Comparison of ENCODE assay signal across 16 cellular contexts in genomic region chr4:158051401-158052235, GRCh38.
DNase-seq lines count a peak whose midpoint lies in the region; ATAC-seq and TF ChIP-seq lines count a peak whose summit lies in the region.
"Had no signal": no experiment of that assay in that cellular context is flagged by ENCODE, and none has a peak within 500 bp of the region (broad histone marks: within the 10 kb centered on the region; RNA-seq: fewer than 3 reads in every experiment).

No MANE protein-coding gene starts in this region.

- no peak overlapping the region for H3K27ac ChIP-seq in RWPE2 (ENCODE audit: poor library complexity, severe bottlenecking)

- CTCF ChIA-PET in AG04449 (lab: Yijun Ruan, JAX): interaction anchor here (1.1 kb wide), 1 partner anchor 120 kb away, joined by 3 read pairs; no protein-coding TSS in a partner anchor
- CTCF ChIA-PET in activated CD4-positive, alpha-beta memory T cell treated with anti-CD3 and anti-CD28 coated beads, Interleukin-2, amount 10 ng/mL, durations not matched to agents 7 days and 5 days (lab: Charles Lee): interaction anchor here (0.6 kb wide), 1 partner anchor 132 kb away, joined by 3 read pairs; no protein-coding TSS in a partner anchor

- no peaks in the 10 kb centered on the region for H3K4me1 ChIP-seq in RWPE2 (ENCODE audit: insufficient read depth, poor library complexity, severe bottlenecking)

- H3K4me3 ChIP-seq in AG04449 (ENCODE audit: low read depth, low read length): no peak overlapping the region
- no peak overlapping the region for H3K4me3 ChIP-seq in RWPE2 (ENCODE audit: severe bottlenecking)
- H3K4me3 ChIP-seq in fibroblast of mammary gland (ENCODE audit: control insufficient read depth, low read depth, low read length): no peak overlapping the region
- H3K4me3 ChIP-seq: testis had no signal

- H3K27ac Mint-ChIP-seq in activated CD4-positive, alpha-beta memory T cell treated with anti-CD3 and anti-CD28 coated beads, Interleukin-2, amount 10 ng/mL, durations not matched to agents 7 days and 5 days: no peak overlapping the region
- H3K27ac Mint-ChIP-seq: naive thymus-derived CD4-positive, alpha-beta T cell had no signal

- H3K9me3 Mint-ChIP-seq in activated CD4-positive, alpha-beta memory T cell treated with anti-CD3 and anti-CD28 coated beads, Interleukin-2, amount 10 ng/mL, durations not matched to agents 7 days and 5 days: no peaks in the 10 kb centered on the region

- no peaks in the 10 kb centered on the region for H3K9me3 ChIP-seq in RWPE2 (ENCODE audit: severe bottlenecking)
- H3K9me3 ChIP-seq: testis had no signal

- ATAC-seq in RWPE2 (ENCODE audit: low read depth) (peak; percentile 64), GM21381 (IDR thresholded peaks at IDR 0.05; ENCODE audit: unreplicated experiment) (no peak)
- ATAC-seq: naive thymus-derived CD4-positive, alpha-beta T cell had no signal

- no peaks in the 10 kb centered on the region for H3K36me3 Mint-ChIP-seq in activated CD4-positive, alpha-beta memory T cell treated with anti-CD3 and anti-CD28 coated beads, Interleukin-2, amount 10 ng/mL, durations not matched to agents 7 days and 5 days (ENCODE audit: low read depth)
- H3K36me3 Mint-ChIP-seq: brain; naive thymus-derived CD4-positive, alpha-beta T cell had no signal

- H3K4me1 Mint-ChIP-seq in activated CD4-positive, alpha-beta memory T cell treated with anti-CD3 and anti-CD28 coated beads, Interleukin-2, amount 10 ng/mL, durations not matched to agents 7 days and 5 days: no peaks in the 10 kb centered on the region
- H3K4me1 Mint-ChIP-seq: brain; naive thymus-derived CD4-positive, alpha-beta T cell had no signal

- no peaks in the 10 kb centered on the region for H3K27me3 ChIP-seq in RWPE2 (ENCODE audit: insufficient read depth, poor library complexity, severe bottlenecking)
- H3K27me3 ChIP-seq: testis had no signal

- in situ Hi-C loops in GM13977 (cut with MboI; ENCODE audit: low pct_unique_long_range_greater_than_20kb, low sequenced_read_pairs, unreplicated experiment): no loop called here

- no peaks in the 10 kb centered on the region for H3K27me3 Mint-ChIP-seq in activated CD4-positive, alpha-beta memory T cell treated with anti-CD3 and anti-CD28 coated beads, Interleukin-2, amount 10 ng/mL, durations not matched to agents 7 days and 5 days
- H3K27me3 Mint-ChIP-seq: brain had no signal

- H3K36me3 ChIP-seq in RWPE2 (ENCODE audit: low read depth): no peaks in the 10 kb centered on the region

- no peak overlapping the region for H3K4me3 Mint-ChIP-seq in activated CD4-positive, alpha-beta memory T cell treated with anti-CD3 and anti-CD28 coated beads, Interleukin-2, amount 10 ng/mL, durations not matched to agents 7 days and 5 days
- H3K4me3 Mint-ChIP-seq: brain; naive thymus-derived CD4-positive, alpha-beta T cell had no signal

- DNase-seq in AG04449 (ENCODE audit: low read depth, low spot score) (peak; percentile 84), RWPE2 (ENCODE audit: low spot score) (no peak), fibroblast of mammary gland (ENCODE audit: low read depth) (peak; percentile 97), non-pigmented ciliary epithelial cell (ENCODE audit: low read depth) (peak; percentile 81), NCI-H2107 (lab: John Stamatoyannopoulos, UW) (no peak), GM13977 (ENCODE audit: low spot score) (no peak)
- DNase-seq in activated CD4-positive, alpha-beta memory T cell treated with anti-CD3 and anti-CD28 coated beads, Interleukin-2, amount 10 ng/mL, durations not matched to agents 7 days and 5 days: no peak
- DNase-seq: ACHN; glutamatergic neuron; naive thymus-derived CD4-positive, alpha-beta T cell; NCI-H446; SIG-M5; stimulated activated CD4-positive, alpha-beta T cell treated with anti-CD3 and anti-CD28 coated beads, Interleukin-2, amount 100 ng/mL, for 48 hours; testis had no signal

- POLR2A ChIA-PET in AG04449 (lab: Yijun Ruan, JAX): interaction anchor here (0.7 to 1.0 kb wide), 2 partner anchors 18 to 35 kb away, joined by 3 read pairs; no protein-coding TSS in a partner anchor
- POLR2A ChIA-PET in activated CD4-positive, alpha-beta memory T cell treated with anti-CD3 and anti-CD28 coated beads, Interleukin-2, amount 10 ng/mL, durations not matched to agents 7 days and 5 days (lab: Charles Lee): no interaction called here

- TF ChIP-seq CTCF in AG04449 (IDR thresholded peaks at IDR 0.05; ENCODE audit: insufficient read depth, low read length, missing control alignments): no peak
- TF ChIP-seq CTCF in RWPE2 (IDR thresholded peaks at IDR 0.05; ENCODE audit: poor library complexity, severe bottlenecking): no peak
- TF ChIP-seq CTCF in fibroblast of mammary gland (conservative IDR thresholded peaks at IDR 0.05; ENCODE audit: control insufficient read depth, insufficient read depth, low read depth, low read length): no peak
- no peak for TF ChIP-seq CTCF in GM13977 (IDR thresholded peaks at IDR 0.05; ENCODE audit: extremely low read depth, insufficient read depth, missing control alignments)

Comparison
In these comparisons a context has a peak if more than half of its experiments do, and no peak if none do; other contexts are left out.
1. DNase-seq: peak in AG04449 (single experiment), fibroblast of mammary gland (single experiment) and non-pigmented ciliary epithelial cell (single experiment); none in RWPE2 (single experiment), NCI-H2107 (single experiment), GM13977 (single experiment) and activated CD4-positive, alpha-beta memory T cell treated with anti-CD3 and anti-CD28 coated beads, Interleukin-2, amount 10 ng/mL, durations not matched to agents 7 days and 5 days (single experiment).